Comparison of ENCODE assay signal across 24 cellular contexts in genomic region chr9:128610889-128611288, GRCh38.
"Had no signal": no experiment of that assay in that cellular context is flagged by ENCODE, and none has a peak within 500 bp of the region (broad histone marks: within the 10 kb centered on the region; RNA-seq: fewer than 3 reads in every experiment).

No MANE protein-coding gene starts in this region.

- H3K27me3 ChIP-seq: esophagus muscularis mucosa, gastrocnemius medialis, heart left ventricle, hepatocyte, neutrophil, pancreas, right atrium auricular region, spleen, testis, tibial artery had no signal

- H3K4me1 ChIP-seq: spleen, testis had no signal

- H3K27ac ChIP-seq: coronary artery, esophagus muscularis mucosa, gastrocnemius medialis, heart left ventricle, hepatocyte, neutrophil, pancreas, prostate gland, right atrium auricular region, skin epidermis, spleen, testis, tibial artery had no signal

- DNase-seq: dermis blood vessel endothelial cell; effector memory CD4-positive, alpha-beta T cell; gastrocnemius medialis; heart left ventricle; kidney; natural killer cell; pancreas; spleen; stimulated activated CD4-positive, alpha-beta T cell treated with anti-CD3 and anti-CD28 coated beads, Interleukin-4, amount 100 ng/mL, for 4 hours; stimulated activated naive CD8-positive, alpha-beta T cell treated with anti-CD3 and anti-CD28 coated beads, Interleukin-15, Interleukin-2, amounts not matched to agents 100 U/mL and 50 U/mL, for 24 hours; substantia nigra; testis; tibial artery had no signal

- H3K27ac Mint-ChIP-seq: memory B cell; natural killer cell; stimulated activated memory B cell treated with anti-CD40 and anti-IgM and Interleukin-4, amounts not matched to agents 10 μg/mL and 1 μg/mL and 100 μg/mL, for 72 hours; type B pancreatic cell had no signal

- H3K4me2 ChIP-seq: hepatocyte had no signal

- H3K4me1 Mint-ChIP-seq: memory B cell; natural killer cell; stimulated activated memory B cell treated with anti-CD40 and anti-IgM and Interleukin-4, amounts not matched to agents 10 μg/mL and 1 μg/mL and 100 μg/mL, for 72 hours had no signal

- H2AFZ ChIP-seq: hepatocyte had no signal

- H3K4me3 Mint-ChIP-seq: memory B cell; natural killer cell; stimulated activated memory B cell treated with anti-CD40 and anti-IgM and Interleukin-4, amounts not matched to agents 10 μg/mL and 1 μg/mL and 100 μg/mL, for 72 hours; type B pancreatic cell had no signal

- H3K4me3 ChIP-seq: coronary artery, esophagus muscularis mucosa, gastrocnemius medialis, heart left ventricle, hepatocyte, lung, pancreas, prostate gland, right atrium auricular region, skin epidermis, spleen, testis, tibial artery had no signal

- H3K9me3 ChIP-seq: esophagus muscularis mucosa, gastrocnemius medialis, heart left ventricle, neutrophil, pancreas, prostate gland, right atrium auricular region, spleen, testis, tibial artery had no signal

- H3K79me2 ChIP-seq: hepatocyte had no signal

- H3K27me3 Mint-ChIP-seq: memory B cell; stimulated activated memory B cell treated with anti-CD40 and anti-IgM and Interleukin-4, amounts not matched to agents 10 μg/mL and 1 μg/mL and 100 μg/mL, for 72 hours; type B pancreatic cell had no signal

- ATAC-seq: gastrocnemius medialis; heart left ventricle; natural killer cell; pancreas; stimulated activated memory B cell treated with anti-CD40 and anti-IgM and Interleukin-4, amounts not matched to agents 10 μg/mL and 1 μg/mL and 100 μg/mL, for 72 hours; stimulated activated naive CD8-positive, alpha-beta T cell treated with anti-CD3 and anti-CD28 coated beads, Interleukin-15, Interleukin-2, amounts not matched to agents 100 U/mL and 50 U/mL, for 24 hours had no signal

- H3K9me3 Mint-ChIP-seq: memory B cell; natural killer cell; stimulated activated memory B cell treated with anti-CD40 and anti-IgM and Interleukin-4, amounts not matched to agents 10 μg/mL and 1 μg/mL and 100 μg/mL, for 72 hours; type B pancreatic cell had no signal
